In the genomic region with DNA sequence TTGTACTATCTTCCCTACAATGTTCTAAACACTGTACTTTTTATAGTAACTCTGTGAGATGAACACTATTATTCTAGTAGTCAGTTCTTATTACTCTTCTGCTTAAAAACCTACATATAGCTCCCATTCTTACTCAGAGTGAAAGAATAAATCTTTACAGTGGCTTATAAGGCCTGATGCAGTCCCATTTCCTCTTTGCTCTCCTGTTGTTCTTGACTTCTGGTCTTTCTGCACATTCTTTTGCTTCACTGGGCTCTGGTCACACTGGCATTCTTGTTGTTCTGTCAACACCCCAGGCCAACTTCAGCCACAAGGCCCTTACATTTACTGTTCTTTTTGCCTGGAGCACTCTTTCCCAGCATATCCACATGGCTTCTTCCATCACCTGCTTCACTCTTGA, we compare ENCODE assay signal across 14 cellular contexts. TPM values are rescaled to one million over a fixed set of nuclear protein-coding genes. Genes with fewer than 3 reads are reported as not detected.
DNase-seq lines count a peak whose midpoint lies in the region; ATAC-seq and TF ChIP-seq lines count a peak whose summit lies in the region.
"Had no signal": no experiment of that assay in that cellular context is flagged by ENCODE, and none has a peak within 500 bp of the region (broad histone marks: within the 10 kb centered on the region; RNA-seq: fewer than 3 reads in every experiment).

No MANE protein-coding gene starts in this region.

- H3F3A ChIP-seq in PC-9 (ENCODE audit: insufficient read depth, low read depth), result peaks cover 22% of the 10 kb centered on the region

- peaks cover 30% of the 10 kb centered on the region for H3K4me1 ChIP-seq in PC-9 (replicated peaks; ENCODE audit: insufficient read depth)
- H3K4me1 ChIP-seq in gastrocnemius medialis, result no peaks in the 10 kb centered on the region
- no peaks in the 10 kb centered on the region for H3K4me1 ChIP-seq in mucosa of descending colon (ENCODE audit: low read depth)
- H3K4me1 ChIP-seq: pancreas had no signal

- CTCF ChIA-PET in PC-9 (lab: Charles Lee), result interaction anchor here (0.6 kb wide), 1 partner anchor 91 kb away, joined by 16 read pairs; no protein-coding TSS in a partner anchor

- peak overlapping the region; percentile 7 for H3K27ac Mint-ChIP-seq in stimulated activated naive CD8-positive, alpha-beta T cell treated with anti-CD3 and anti-CD28 coated beads, Interleukin-15, Interleukin-2, amounts not matched to agents 100 ng/mL and 50 ng/mL, for 24 hours

- H3K27me3 Mint-ChIP-seq in stimulated activated naive CD8-positive, alpha-beta T cell treated with anti-CD3 and anti-CD28 coated beads, Interleukin-15, Interleukin-2, amounts not matched to agents 100 ng/mL and 50 ng/mL, for 24 hours, result no peaks in the 10 kb centered on the region

- H4K20me1 ChIP-seq in PC-9 (ENCODE audit: insufficient read depth), result no peaks in the 10 kb centered on the region

- peaks cover 9% of the 10 kb centered on the region; the same call in 1 of the 2 replicates for H3K36me3 ChIP-seq in PC-9 (ENCODE audit: low read depth)
- H3K36me3 ChIP-seq in gastrocnemius medialis, result no peaks in the 10 kb centered on the region
- no peaks in the 10 kb centered on the region for H3K36me3 ChIP-seq in mucosa of descending colon (ENCODE audit: low read depth)
- H3K36me3 ChIP-seq: pancreas, thoracic aorta had no signal

- H3K4me3 Mint-ChIP-seq in stimulated activated naive CD8-positive, alpha-beta T cell treated with anti-CD3 and anti-CD28 coated beads, Interleukin-15, Interleukin-2, amounts not matched to agents 100 ng/mL and 50 ng/mL, for 24 hours, result no peak overlapping the region

- H3K79me2 ChIP-seq in PC-9 (ENCODE audit: low read depth), result no peaks in the 10 kb centered on the region

- in situ Hi-C loops in gastrocnemius medialis (cut with MboI; ENCODE audit: low sequenced_read_pairs in 4 of 4), result no loop called here

- H3K4me3 ChIP-seq in PC-9 (no peak overlapping the region), gastrocnemius medialis (no peak overlapping the region), mucosa of descending colon (no peak overlapping the region)
- H3K4me3 ChIP-seq: pancreas, thoracic aorta had no signal

- peak overlapping the region; percentile 31; the same call in 1 of the 2 replicates for H2AFZ ChIP-seq in PC-9

- TF ChIP-seq CTCF in PC-9 (conservative IDR thresholded peaks at IDR 0.05) (no peak), gastrocnemius medialis (IDR thresholded peaks at IDR 0.05 in 4 of 5, conservative IDR thresholded peaks at IDR 0.05 in 1 of 5) (no peak), mucosa of descending colon (IDR thresholded peaks at IDR 0.05) (no peak)

- H3K9me2 ChIP-seq in PC-9 (ENCODE audit: insufficient read depth), result no peaks in the 10 kb centered on the region

- peaks cover 5% of the 10 kb centered on the region for H3K9me3 Mint-ChIP-seq in stimulated activated naive CD8-positive, alpha-beta T cell treated with anti-CD3 and anti-CD28 coated beads, Interleukin-15, Interleukin-2, amounts not matched to agents 100 ng/mL and 50 ng/mL, for 24 hours

- no peak for TF ChIP-seq POLR2A in gastrocnemius medialis (IDR thresholded peaks at IDR 0.05)

- ATAC-seq in stimulated activated naive CD8-positive, alpha-beta T cell treated with anti-CD3 and anti-CD28 coated beads, Interleukin-15, Interleukin-2, amounts not matched to agents 100 U/mL and 50 U/mL, for 24 hours, result no peak
- ATAC-seq in HG02759 (IDR thresholded peaks at IDR 0.05; ENCODE audit: unreplicated experiment), result peak; percentile 44
- no peak for ATAC-seq in gastrocnemius medialis
- ATAC-seq in mucosa of descending colon, result no peak
- ATAC-seq: pancreas had no signal

- BruUV-seq in PC-9 (replicated peaks; lab: Mats Ljungman, UMichigan), result no TSS peak

- POLR2A ChIA-PET in PC-9 (lab: Charles Lee; ENCODE audit: unreplicated experiment), result interaction anchor here (0.6 to 0.7 kb wide), 3 partner anchors 336 to 832 kb away, joined by 5 to 11 read pairs (median 11); no protein-coding TSS in a partner anchor

- H3K9me3 ChIP-seq in PC-9 (ENCODE audit: insufficient read depth, low read depth) (peaks cover 58% of the 10 kb centered on the region), gastrocnemius medialis (no peaks in the 10 kb centered on the region), mucosa of descending colon (no peaks in the 10 kb centered on the region)
- H3K9me3 ChIP-seq: pancreas, thoracic aorta had no signal

- no peak for DNase-seq in stimulated activated naive CD8-positive, alpha-beta T cell treated with anti-CD3 and anti-CD28 coated beads, Interleukin-15, Interleukin-2, amounts not matched to agents 100 U/mL and 50 U/mL, for 24 hours
- peak; percentile 26 to 39 for DNase-seq in PC-9
- no peak for DNase-seq in DMS79 (lab: John Stamatoyannopoulos, UW)
- DNase-seq in gastrocnemius medialis, result no peak
- no peak for DNase-seq in mucosa of descending colon
- no peak for DNase-seq in NCI-H748 (lab: John Stamatoyannopoulos, UW; ENCODE audit: unreplicated experiment)
- DNase-seq: caudate nucleus; NCI-H1694 treated with DMSO at 0.1 percent for 48 hours; pancreas; stimulated activated CD4-positive, alpha-beta T cell treated with anti-CD3 and anti-CD28 coated beads, Interleukin-4, amount 100 ng/mL, for 24 hours had no signal

- H3K4me2 ChIP-seq in PC-9, result peak overlapping the region; percentile 29

- no peaks in the 10 kb centered on the region for H3K27me3 ChIP-seq in PC-9 (ENCODE audit: insufficient read depth, low read depth)
- no peaks in the 10 kb centered on the region for H3K27me3 ChIP-seq in gastrocnemius medialis
- H3K27me3 ChIP-seq: pancreas had no signal

- intact Hi-C loops in PC-9 (cut with micrococcal nuclease; ENCODE audit: unreplicated experiment) (loop anchor here (2.0 kb wide), 3 partner anchors 60 to 372 kb away; no protein-coding TSS in a partner anchor), gastrocnemius medialis (cut with DNase I; ENCODE audit: low total_unique reads) (no loop called here), mucosa of descending colon (cut with DNase I, micrococcal nuclease) (no loop called here)

- H3K4me1 Mint-ChIP-seq in stimulated activated naive CD8-positive, alpha-beta T cell treated with anti-CD3 and anti-CD28 coated beads, Interleukin-15, Interleukin-2, amounts not matched to agents 100 ng/mL and 50 ng/mL, for 24 hours (ENCODE audit: low read depth), result peaks cover 60% of the 10 kb centered on the region

- H3K27ac ChIP-seq in PC-9 (peak overlapping the region; percentile 91), gastrocnemius medialis (no peak overlapping the region)
- H3K27ac ChIP-seq: pancreas, thoracic aorta had no signal

- H3K36me3 Mint-ChIP-seq in stimulated activated naive CD8-positive, alpha-beta T cell treated with anti-CD3 and anti-CD28 coated beads, Interleukin-15, Interleukin-2, amounts not matched to agents 100 ng/mL and 50 ng/mL, for 24 hours (ENCODE audit: low read depth), result no peaks in the 10 kb centered on the region

RNA-seq across cellular contexts. Expression of a gene that starts 58.2 kb away (rescaled TPM):
- total RNA-seq in PC-9 (2021) (0.65 and 3.6 TPM in 2 replicates), gastrocnemius medialis (10 to 100 TPM in 3 of 4 donors, 1 to 10 TPM in 1; 5.2 to 38.8 (median 25.8) TPM), mucosa of descending colon (under 1 TPM in 2 of 3 donors, not detected in 1; 0.31 to 0.57 TPM)
- total RNA-seq: fibroblast of lung had no signal

Comparison
In these comparisons a context has a peak if more than half of its experiments do, and no peak if none do; other contexts are left out.
1. DNase-seq: peak in PC-9 (2 of 2); none in stimulated activated naive CD8-positive, alpha-beta T cell treated with anti-CD3 and anti-CD28 coated beads, Interleukin-15, Interleukin-2, amounts not matched to agents 100 U/mL and 50 U/mL, for 24 hours (single experiment), DMS79 (single experiment), gastrocnemius medialis (0 of 2), mucosa of descending colon (0 of 3) and NCI-H748 (single experiment).